1 cellular context compared by ENCODE assay signal in genomic region chr2:108199726-108200125, GRCh38.
TF ChIP-seq lines count a peak whose summit lies in the region.

No MANE protein-coding gene starts in this region.

TF ChIP-seq in HepG2, 621 proteins besides CTCF, POLR2A, EP300 and RAD21 (continued from another document):
- TF ChIP-seq, protein P1, sequence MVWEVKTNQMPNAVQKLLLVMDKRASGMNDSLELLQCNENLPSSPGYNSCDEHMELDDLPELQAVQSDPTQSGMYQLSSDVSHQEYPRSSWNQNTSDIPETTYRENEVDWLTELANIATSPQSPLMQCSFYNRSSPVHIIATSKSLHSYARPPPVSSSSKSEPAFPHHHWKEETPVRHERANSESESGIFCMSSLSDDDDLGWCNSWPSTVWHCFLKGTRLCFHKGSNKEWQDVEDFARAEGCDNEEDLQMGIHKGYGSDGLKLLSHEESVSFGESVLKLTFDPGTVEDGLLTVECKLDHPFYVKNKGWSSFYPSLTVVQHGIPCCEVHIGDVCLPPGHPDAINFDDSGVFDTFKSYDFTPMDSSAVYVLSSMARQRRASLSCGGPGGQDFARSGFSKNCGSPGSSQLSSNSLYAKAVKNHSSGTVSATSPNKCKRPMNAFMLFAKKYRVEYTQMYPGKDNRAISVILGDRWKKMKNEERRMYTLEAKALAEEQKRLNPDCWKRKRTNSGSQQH (CRISPR knock-in tag; IDR thresholded peaks at IDR 0.05; ENCODE audit: low read depth): no peak
- TF ChIP-seq MEF2D (CRISPR knock-in tag; IDR thresholded peaks at IDR 0.05): no peak
- no peak for TF ChIP-seq FOXK1 (CRISPR knock-in tag; IDR thresholded peaks at IDR 0.05; ENCODE audit: borderline replicate concordance, low read depth)
- no peak for TF ChIP-seq GFI1 (CRISPR knock-in tag; IDR thresholded peaks at IDR 0.05; ENCODE audit: borderline replicate concordance)
- TF ChIP-seq, protein P2, sequence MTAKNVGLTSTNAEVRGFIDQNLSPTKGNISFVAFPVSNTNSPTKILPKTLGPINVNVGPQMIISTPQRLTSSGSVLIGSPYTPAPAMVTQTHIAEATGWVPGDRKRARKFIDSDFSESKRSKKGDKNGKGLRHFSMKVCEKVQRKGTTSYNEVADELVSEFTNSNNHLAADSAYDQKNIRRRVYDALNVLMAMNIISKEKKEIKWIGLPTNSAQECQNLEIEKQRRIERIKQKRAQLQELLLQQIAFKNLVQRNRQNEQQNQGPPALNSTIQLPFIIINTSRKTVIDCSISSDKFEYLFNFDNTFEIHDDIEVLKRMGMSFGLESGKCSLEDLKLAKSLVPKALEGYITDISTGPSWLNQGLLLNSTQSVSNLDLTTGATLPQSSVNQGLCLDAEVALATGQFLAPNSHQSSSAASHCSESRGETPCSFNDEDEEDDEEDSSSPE (CRISPR knock-in tag; IDR thresholded peaks at IDR 0.05): no peak
- TF ChIP-seq, protein P3, sequence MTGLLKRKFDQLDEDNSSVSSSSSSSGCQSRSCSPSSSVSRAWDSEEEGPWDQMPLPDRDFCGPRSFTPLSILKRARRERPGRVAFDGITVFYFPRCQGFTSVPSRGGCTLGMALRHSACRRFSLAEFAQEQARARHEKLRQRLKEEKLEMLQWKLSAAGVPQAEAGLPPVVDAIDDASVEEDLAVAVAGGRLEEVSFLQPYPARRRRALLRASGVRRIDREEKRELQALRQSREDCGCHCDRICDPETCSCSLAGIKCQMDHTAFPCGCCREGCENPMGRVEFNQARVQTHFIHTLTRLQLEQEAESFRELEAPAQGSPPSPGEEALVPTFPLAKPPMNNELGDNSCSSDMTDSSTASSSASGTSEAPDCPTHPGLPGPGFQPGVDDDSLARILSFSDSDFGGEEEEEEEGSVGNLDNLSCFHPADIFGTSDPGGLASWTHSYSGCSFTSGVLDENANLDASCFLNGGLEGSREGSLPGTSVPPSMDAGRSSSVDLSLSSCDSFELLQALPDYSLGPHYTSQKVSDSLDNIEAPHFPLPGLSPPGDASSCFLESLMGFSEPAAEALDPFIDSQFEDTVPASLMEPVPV (CRISPR knock-in tag; IDR thresholded peaks at IDR 0.05): no peak
- TF ChIP-seq, protein P4, sequence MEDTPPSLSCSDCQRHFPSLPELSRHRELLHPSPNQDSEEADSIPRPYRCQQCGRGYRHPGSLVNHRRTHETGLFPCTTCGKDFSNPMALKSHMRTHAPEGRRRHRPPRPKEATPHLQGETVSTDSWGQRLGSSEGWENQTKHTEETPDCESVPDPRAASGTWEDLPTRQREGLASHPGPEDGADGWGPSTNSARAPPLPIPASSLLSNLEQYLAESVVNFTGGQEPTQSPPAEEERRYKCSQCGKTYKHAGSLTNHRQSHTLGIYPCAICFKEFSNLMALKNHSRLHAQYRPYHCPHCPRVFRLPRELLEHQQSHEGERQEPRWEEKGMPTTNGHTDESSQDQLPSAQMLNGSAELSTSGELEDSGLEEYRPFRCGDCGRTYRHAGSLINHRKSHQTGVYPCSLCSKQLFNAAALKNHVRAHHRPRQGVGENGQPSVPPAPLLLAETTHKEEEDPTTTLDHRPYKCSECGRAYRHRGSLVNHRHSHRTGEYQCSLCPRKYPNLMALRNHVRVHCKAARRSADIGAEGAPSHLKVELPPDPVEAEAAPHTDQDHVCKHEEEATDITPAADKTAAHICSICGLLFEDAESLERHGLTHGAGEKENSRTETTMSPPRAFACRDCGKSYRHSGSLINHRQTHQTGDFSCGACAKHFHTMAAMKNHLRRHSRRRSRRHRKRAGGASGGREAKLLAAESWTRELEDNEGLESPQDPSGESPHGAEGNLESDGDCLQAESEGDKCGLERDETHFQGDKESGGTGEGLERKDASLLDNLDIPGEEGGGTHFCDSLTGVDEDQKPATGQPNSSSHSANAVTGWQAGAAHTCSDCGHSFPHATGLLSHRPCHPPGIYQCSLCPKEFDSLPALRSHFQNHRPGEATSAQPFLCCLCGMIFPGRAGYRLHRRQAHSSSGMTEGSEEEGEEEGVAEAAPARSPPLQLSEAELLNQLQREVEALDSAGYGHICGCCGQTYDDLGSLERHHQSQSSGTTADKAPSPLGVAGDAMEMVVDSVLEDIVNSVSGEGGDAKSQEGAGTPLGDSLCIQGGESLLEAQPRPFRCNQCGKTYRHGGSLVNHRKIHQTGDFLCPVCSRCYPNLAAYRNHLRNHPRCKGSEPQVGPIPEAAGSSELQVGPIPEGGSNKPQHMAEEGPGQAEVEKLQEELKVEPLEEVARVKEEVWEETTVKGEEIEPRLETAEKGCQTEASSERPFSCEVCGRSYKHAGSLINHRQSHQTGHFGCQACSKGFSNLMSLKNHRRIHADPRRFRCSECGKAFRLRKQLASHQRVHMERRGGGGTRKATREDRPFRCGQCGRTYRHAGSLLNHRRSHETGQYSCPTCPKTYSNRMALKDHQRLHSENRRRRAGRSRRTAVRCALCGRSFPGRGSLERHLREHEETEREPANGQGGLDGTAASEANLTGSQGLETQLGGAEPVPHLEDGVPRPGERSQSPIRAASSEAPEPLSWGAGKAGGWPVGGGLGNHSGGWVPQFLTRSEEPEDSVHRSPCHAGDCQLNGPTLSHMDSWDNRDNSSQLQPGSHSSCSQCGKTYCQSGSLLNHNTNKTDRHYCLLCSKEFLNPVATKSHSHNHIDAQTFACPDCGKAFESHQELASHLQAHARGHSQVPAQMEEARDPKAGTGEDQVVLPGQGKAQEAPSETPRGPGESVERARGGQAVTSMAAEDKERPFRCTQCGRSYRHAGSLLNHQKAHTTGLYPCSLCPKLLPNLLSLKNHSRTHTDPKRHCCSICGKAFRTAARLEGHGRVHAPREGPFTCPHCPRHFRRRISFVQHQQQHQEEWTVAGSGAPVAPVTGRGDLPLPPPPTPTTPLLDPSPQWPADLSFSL (CRISPR knock-in tag; IDR thresholded peaks at IDR 0.05): no peak
- TF ChIP-seq GATAD2A (CRISPR knock-in tag; IDR thresholded peaks at IDR 0.05): no peak
- TF ChIP-seq, protein P5, sequence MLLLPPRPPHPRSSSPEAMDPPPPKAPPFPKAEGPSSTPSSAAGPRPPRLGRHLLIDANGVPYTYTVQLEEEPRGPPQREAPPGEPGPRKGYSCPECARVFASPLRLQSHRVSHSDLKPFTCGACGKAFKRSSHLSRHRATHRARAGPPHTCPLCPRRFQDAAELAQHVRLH (CRISPR knock-in tag; IDR thresholded peaks at IDR 0.05; ENCODE audit: borderline replicate concordance, low read depth): no peak
- TF ChIP-seq, protein P6, sequence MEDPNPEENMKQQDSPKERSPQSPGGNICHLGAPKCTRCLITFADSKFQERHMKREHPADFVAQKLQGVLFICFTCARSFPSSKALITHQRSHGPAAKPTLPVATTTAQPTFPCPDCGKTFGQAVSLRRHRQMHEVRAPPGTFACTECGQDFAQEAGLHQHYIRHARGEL (CRISPR knock-in tag; IDR thresholded peaks at IDR 0.05): no peak
- TF ChIP-seq SIX4 (CRISPR knock-in tag; IDR thresholded peaks at IDR 0.05): 0 out of 2 replicates have a peak, but pooled peaks have one; percentile 33
- peak; percentile 50 for TF ChIP-seq TEAD3 (CRISPR knock-in tag; optimal IDR thresholded peaks at IDR 0.05; ENCODE audit: borderline replicate concordance)
